ENCODE assay signal across 8 cellular contexts in the genomic region with DNA sequence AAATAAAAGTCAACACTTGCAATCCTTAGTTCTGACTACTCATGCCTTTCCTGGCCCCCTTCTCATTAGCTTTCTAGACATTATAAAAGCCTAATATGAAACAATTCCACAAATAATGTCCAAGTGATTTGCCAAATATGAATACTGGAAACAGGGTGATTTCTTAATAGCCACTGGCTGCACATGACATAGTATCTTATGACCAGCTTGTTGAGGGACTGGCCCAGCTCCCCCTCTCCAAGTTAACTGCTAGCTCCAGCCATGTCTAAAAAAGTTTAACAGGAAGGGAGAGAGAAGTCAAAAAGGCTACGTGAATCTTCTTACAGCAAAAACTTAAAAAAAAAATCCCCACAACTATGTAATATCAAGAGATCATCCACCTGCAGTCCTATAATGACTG. TPM values are rescaled to one million over a fixed set of nuclear protein-coding genes. Genes with fewer than 3 reads are reported as not detected.
DNase-seq lines count a peak whose midpoint lies in the region; ATAC-seq and TF ChIP-seq lines count a peak whose summit lies in the region.

No MANE protein-coding gene starts in this region.

- H3K4me1 Mint-ChIP-seq in CD14-positive monocyte (peaks cover 49% of the 10 kb centered on the region), brain (peaks cover 78% of the 10 kb centered on the region)

- peak overlapping the region in 1 of 2 donors; percentile 45 for H3K27ac ChIP-seq in lung (ENCODE audit: low read depth in 1 of 2, low read length in 1 of 2)
- peak overlapping the region; percentile 92 for H3K27ac ChIP-seq in upper lobe of right lung

- H3K9me3 Mint-ChIP-seq in CD14-positive monocyte, result peaks cover 0 to 2% (median 0%) of the 10 kb centered on the region in 7 donors
- H3K9me3 Mint-ChIP-seq in brain, result peaks cover 0 to 11% (median 4%) of the 10 kb centered on the region in 5 experiments

- 0% methylated on average over 1 of the region's 1 CpG for WGBS in lung, 2 donors

- DNase-seq in CD14-positive monocyte (ENCODE audit: low spot score) (peak; percentile 66), HuH-7.5 (ENCODE audit: low spot score) (peak; percentile 9), lung (ENCODE audit: low spot score) (peak; percentile 38), upper lobe of right lung (no peak), NCI-H1105 treated with DMSO at 0.1 percent for 48 hours (lab: John Stamatoyannopoulos, UW) (no peak), NCI-H2196 (lab: John Stamatoyannopoulos, UW; ENCODE audit: unreplicated experiment) (no peak)

- H3K4me3 Mint-ChIP-seq in CD14-positive monocyte (peak overlapping the region; percentile 98 to 99), brain (peak overlapping the region; percentile 93 to 98 (median 97))

- no peak overlapping the region for H3K4me3 ChIP-seq in lung
- peak overlapping the region; percentile 84 for H3K4me3 ChIP-seq in upper lobe of right lung

- H3K27me3 Mint-ChIP-seq in CD14-positive monocyte (ENCODE audit: low read depth in 3 of 3), result no peaks in the 10 kb centered on the region
- peaks cover 7% of the 10 kb centered on the region for H3K27me3 Mint-ChIP-seq in brain

- H3K27me3 ChIP-seq in lung (ENCODE audit: control insufficient read depth, insufficient read depth) (no peaks in the 10 kb centered on the region), upper lobe of right lung (no peaks in the 10 kb centered on the region)

- intact Hi-C loops in CD14-positive monocyte (cut with micrococcal nuclease), result loop anchor here in 1 of 2 donors (10.0 kb wide), 1 partner anchor 55 kb away; no protein-coding TSS in a partner anchor
- intact Hi-C loops in upper lobe of right lung (cut with DNase I), result loop anchor here (10.0 kb wide), 1 partner anchor 55 kb away; no protein-coding TSS in a partner anchor

- TF ChIP-seq CTCF in CD14-positive monocyte (IDR thresholded peaks at IDR 0.05) (no peak), brain (conservative IDR thresholded peaks at IDR 0.05) (no peak), lung (IDR thresholded peaks at IDR 0.05; ENCODE audit: control extremely low read depth, extremely low read depth) (no peak), upper lobe of right lung (IDR thresholded peaks at IDR 0.05) (no peak)

- H3K36me3 Mint-ChIP-seq in CD14-positive monocyte (peaks cover 7 to 11% of the 10 kb centered on the region in 2 donors), brain (peaks cover 34% of the 10 kb centered on the region)

- H3K9me3 ChIP-seq in lung (ENCODE audit: control insufficient read depth in 2 of 2, insufficient read depth in 1 of 2, low read length in 1 of 2) (no peaks in the 10 kb centered on the region), upper lobe of right lung (no peaks in the 10 kb centered on the region)

- ATAC-seq in lung (ENCODE audit: insufficient read depth, low FRiP score) (no peak), upper lobe of right lung (peak; percentile 10), GM21528 (IDR thresholded peaks at IDR 0.05; ENCODE audit: low FRiP score, unreplicated experiment) (no peak)

- H3K36me3 ChIP-seq in lung (ENCODE audit: control insufficient read depth in 2 of 2, insufficient read depth in 2 of 2, low read length in 2 of 2) (no peaks in the 10 kb centered on the region), upper lobe of right lung (peaks cover 6% of the 10 kb centered on the region)

- H3K4me1 ChIP-seq in lung (ENCODE audit: control insufficient read depth in 2 of 2, insufficient read depth in 2 of 2, low read length in 2 of 2) (peaks cover 5 to 10% of the 10 kb centered on the region in 2 donors), upper lobe of right lung (peaks cover 47% of the 10 kb centered on the region)

- peak overlapping the region; percentile 83 to 98 (median 98) for H3K27ac Mint-ChIP-seq in CD14-positive monocyte
- peak overlapping the region; percentile 64 to 100 (median 92) for H3K27ac Mint-ChIP-seq in brain

RNA-seq across cellular contexts. Expression of gene CERT1, which starts 1.5 kb away (rescaled TPM):
- 10 to 100 TPM; 45.9 to 50.5 TPM for polyA plus RNA-seq in CD14-positive monocyte
- polyA plus RNA-seq in brain (ENCODE audit: insufficient read depth, low read depth, low replicate concordance), result 10.3 TPM
- total RNA-seq in lung, result 10 to 100 TPM; 59.7 to 86.2 TPM
- 10 to 100 TPM; 16.1 to 32.4 TPM for polyA plus RNA-seq in lung
- total RNA-seq in upper lobe of right lung, result 60.7 TPM

RNA-seq across cellular contexts. Expression of gene POLK, which starts 1.7 kb away (rescaled TPM):
- polyA plus RNA-seq in CD14-positive monocyte, result 10 to 100 TPM; 22.3 to 27.2 TPM
- 1.6 TPM for polyA plus RNA-seq in brain (ENCODE audit: insufficient read depth, low read depth, low replicate concordance)
- 10 to 100 TPM; 26.9 to 68.6 TPM for total RNA-seq in lung
- 10 to 100 TPM in 1 of 2 donors, 1 to 10 TPM in 1; 6.6 to 10.1 TPM for polyA plus RNA-seq in lung
- total RNA-seq in upper lobe of right lung, result 38.2 TPM

Comparison
In these comparisons a context has a peak if more than half of its experiments do, and no peak if none do; other contexts are left out.
1. DNase-seq: peak in CD14-positive monocyte (single experiment), HuH-7.5 (single experiment) and lung (single experiment); none in upper lobe of right lung (single experiment), NCI-H1105 treated with DMSO at 0.1 percent for 48 hours (single experiment) and NCI-H2196 (single experiment).